ENCODE assay signal across 8 cellular contexts in the genomic region with DNA sequence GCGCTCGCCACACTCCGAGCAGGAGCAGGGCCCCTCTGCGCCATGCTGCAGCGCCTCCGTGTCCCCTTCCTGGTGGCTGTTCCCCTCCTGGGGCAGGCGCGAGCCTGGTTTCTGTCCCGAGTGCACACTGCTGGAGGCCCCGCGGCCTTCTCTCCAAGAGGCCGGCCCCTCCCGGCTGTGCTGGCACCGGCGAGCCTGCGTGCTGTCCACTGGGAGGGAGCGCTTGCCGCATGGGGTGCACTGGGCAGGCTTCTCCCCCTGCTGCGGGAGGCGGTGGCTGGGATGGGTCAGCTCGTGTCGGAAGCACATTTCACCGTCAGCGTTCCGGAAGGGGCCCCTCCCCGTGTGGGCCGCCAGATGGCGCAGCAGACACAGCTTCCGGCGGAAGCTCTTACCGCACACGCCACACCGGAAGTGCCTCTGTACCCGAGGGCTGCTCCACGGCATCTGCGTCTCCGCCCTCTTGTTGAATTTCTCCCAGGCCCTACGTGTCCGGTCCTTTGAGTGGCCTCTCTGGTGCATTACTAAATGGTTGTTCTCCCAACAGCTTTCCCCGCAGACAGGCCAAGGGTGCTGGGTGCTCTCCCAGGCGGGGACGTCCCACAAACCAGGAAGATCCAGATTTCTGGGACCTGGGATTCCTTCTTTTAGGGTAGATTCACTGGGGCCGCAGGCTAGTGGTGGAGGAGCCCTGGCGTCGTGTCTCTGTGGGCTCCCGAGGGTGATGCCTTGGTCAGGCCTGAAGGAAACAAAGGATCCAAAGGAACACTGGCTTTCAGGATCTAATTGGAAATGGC. TPM values are rescaled to one million over a fixed set of nuclear protein-coding genes. Genes with fewer than 3 reads are reported as not detected.
A peak's percentile ranks its signal among the peaks of the same experiment; 100 is the strongest.
DNase-seq lines count a peak whose midpoint lies in the region; ATAC-seq, FAIRE-seq and TF ChIP-seq lines count a peak whose summit lies in the region.

No MANE protein-coding gene starts in this region.

- H3K4me1 ChIP-seq in HCT116 (ENCODE audit: control insufficient read depth in 1 of 2, insufficient read depth in 2 of 2, low read length in 2 of 2): peaks cover 4 to 24% of the 10 kb centered on the region in 2 experiments; a peak in 3 of 4 replicates
- H3K4me1 ChIP-seq in heart left ventricle: peaks cover 0 to 6% (median 0%) of the 10 kb centered on the region in 12 donors
- H3K4me1 ChIP-seq in tibial artery: no peaks in the 10 kb centered on the region

- TF ChIP-seq POLR2A in HCT116 (IDR thresholded peaks at IDR 0.05; ENCODE audit: borderline replicate concordance, extremely low read depth, insufficient read depth, insufficient read length) (no peak), heart left ventricle (IDR thresholded peaks at IDR 0.05) (no peak), H54 (IDR thresholded peaks at IDR 0.05; ENCODE audit: low read depth, low read length) (no peak)

- RAD21 ChIA-PET in HCT116 (lab: Charles Lee; ENCODE audit: low non-redundant PET in 1 of 2, low total read pairs in 2 of 2, uncharacterized antibody in 2 of 2, unreplicated experiment in 2 of 2): no interaction called here

- TF ChIP-seq RAD21 in HCT116 (IDR thresholded peaks at IDR 0.05; ENCODE audit: low read depth): no peak

- DNase-seq in HCT116 (ENCODE audit: low read depth, low spot score) (peak; percentile 88), heart left ventricle (peak in 4 of 5 donors; percentile 13 to 69 (median 46)), LoVo (ENCODE audit: low spot score) (no peak), tibial artery (no peak), H54 (ENCODE audit: insufficient read length, low spot score) (no peak)
- peak; percentile 10 for DNase-seq in activated CD8-positive, alpha-beta memory T cell treated with anti-CD3 and anti-CD28 coated beads, Interleukin-2, amount 50 U/mL, for 1 hour (ENCODE audit: extremely low read depth)
- DNase-seq in stimulated activated CD4-positive, alpha-beta T cell treated with anti-CD3 and anti-CD28 coated beads, Interleukin-2, amount 100 ng/mL, for 4 hours (ENCODE audit: low read depth): peak; percentile 17

- H3K27me3 ChIP-seq in HCT116 (ENCODE audit: insufficient read depth, low read length): no peaks in the 10 kb centered on the region
- H3K27me3 ChIP-seq in heart left ventricle: no peaks in the 10 kb centered on the region
- no peaks in the 10 kb centered on the region for H3K27me3 ChIP-seq in tibial artery

- POLR2A ChIA-PET in HCT116 (lab: Charles Lee): interaction anchor here (0.9 to 1.6 kb wide), 3 partner anchors 12 to 53 kb away, joined by 3 to 6 read pairs (median 5); no protein-coding TSS in a partner anchor

- peak overlapping the region; percentile 92 for H3K4me2 ChIP-seq in HCT116 (ENCODE audit: low read length)

- H3K79me2 ChIP-seq in HCT116 (ENCODE audit: insufficient read depth, low read length): peaks cover 40% of the 10 kb centered on the region

- H3K36me3 ChIP-seq in HCT116 (ENCODE audit: control insufficient read depth in 1 of 2, insufficient read depth in 2 of 2, low read length in 2 of 2) (peaks cover 4 to 23% of the 10 kb centered on the region in 2 experiments; a peak in 3 of 4 replicates), heart left ventricle (peaks cover 0 to 65% (median 52%) of the 10 kb centered on the region in 9 donors), tibial artery (peaks cover 24 to 65% (median 41%) of the 10 kb centered on the region in 3 donors)

- H3K9ac ChIP-seq in HCT116 (ENCODE audit: low read length): peak overlapping the region; percentile 79

- H3K9me3 ChIP-seq in HCT116 (ENCODE audit: control insufficient read depth in 1 of 2, insufficient read depth in 1 of 2, low read depth in 1 of 2, low read length in 2 of 2) (no peaks in the 10 kb centered on the region), heart left ventricle (no peaks in the 10 kb centered on the region), tibial artery (no peaks in the 10 kb centered on the region)

- peak overlapping the region; percentile 68 to 77 for H3K4me3 ChIP-seq in HCT116 (replicated peaks in 1 of 2; ENCODE audit: low read depth in 1 of 2, low read length in 2 of 2)
- peak overlapping the region in 2 of 12 donors; percentile 2 to 20 for H3K4me3 ChIP-seq in heart left ventricle
- no peak overlapping the region for H3K4me3 ChIP-seq in tibial artery

- no peaks in the 10 kb centered on the region for H4K20me1 ChIP-seq in HCT116 (ENCODE audit: insufficient read depth)

- H2AFZ ChIP-seq in HCT116 (ENCODE audit: low read depth, low read length, poor library complexity, severe bottlenecking): no peak overlapping the region

- no peak for FAIRE-seq in H54 (lab: Jason Lieb, UNC)

- intact Hi-C loops in HCT116 (cut with micrococcal nuclease): loop anchor here (2.0 kb wide), 1 partner anchor 19 kb away; a partner anchor contains a TSS
- intact Hi-C loops in heart left ventricle (cut with DNase I): no loop called here
- intact Hi-C loops in tibial artery (cut with DNase I; ENCODE audit: low total_unique reads): no loop called here

- no TSS peak for BruUV-seq in HCT116 (replicated peaks; lab: Mats Ljungman, UMichigan)

- TF ChIP-seq CTCF in HCT116 (IDR thresholded peaks at IDR 0.05 in 2 of 3, conservative IDR thresholded peaks at IDR 0.05 in 1 of 3; ENCODE audit: borderline replicate concordance in 1 of 3, insufficient read depth in 1 of 3, low read depth in 2 of 3, low read length in 2 of 3) (peak in 2 of 3 experiments; percentile 75 to 92; a peak in 4 of 6 replicates), heart left ventricle (IDR thresholded peaks at IDR 0.05) (peak in 9 of 12 donors; percentile 5 to 41 (median 36)), tibial artery (IDR thresholded peaks at IDR 0.05) (no peak)

- peak overlapping the region; percentile 77 for H3K27ac ChIP-seq in HCT116 (ENCODE audit: low read depth, low read length)
- peak overlapping the region in 11 of 12 donors; percentile 14 to 76 (median 45) for H3K27ac ChIP-seq in heart left ventricle
- no peak overlapping the region for H3K27ac ChIP-seq in tibial artery

- 62 to 78% (median 71%) methylated on average over 34 to 46 of the region's 46 CpGs for WGBS in heart left ventricle, 4 donors

- ATAC-seq in HCT116: peak; percentile 90
- peak in 3 of 4 donors; percentile 53 to 75 (median 72) for ATAC-seq in heart left ventricle
- ATAC-seq in GM21381 (IDR thresholded peaks at IDR 0.05; ENCODE audit: unreplicated experiment): no peak

- H3K9me2 ChIP-seq in HCT116 (ENCODE audit: insufficient read depth): no peaks in the 10 kb centered on the region

- CTCF ChIA-PET in HCT116 (lab: Charles Lee): interaction anchor here (0.5 to 1.6 kb wide), 8 partner anchors 13 to 354 kb away, joined by 3 to 6 read pairs (median 3); a partner anchor contains a TSS

TF ChIP-seq in HCT116, 20 proteins besides CTCF, POLR2A, EP300 and RAD21:
- TF ChIP-seq CBX3 (IDR thresholded peaks at IDR 0.05; ENCODE audit: low read depth) (no peak), SRF (IDR thresholded peaks at IDR 0.05; ENCODE audit: low read depth) (no peak), ZFX (IDR thresholded peaks at IDR 0.05) (peak; percentile 42), SP1 (IDR thresholded peaks at IDR 0.05; ENCODE audit: low read depth) (no peak), YY1 (IDR thresholded peaks at IDR 0.05; ENCODE audit: extremely low read depth, insufficient replicate concordance, low read depth, low read length) (peak; percentile 46), CEBPB (IDR thresholded peaks at IDR 0.05; ENCODE audit: low read depth) (no peak), POLR2AphosphoS5 (IDR thresholded peaks at IDR 0.05; ENCODE audit: low read depth, low read length) (peak; percentile 96), ELF1 (IDR thresholded peaks at IDR 0.05; ENCODE audit: borderline replicate concordance, low read depth) (no peak)
- TF ChIP-seq, protein P1, sequence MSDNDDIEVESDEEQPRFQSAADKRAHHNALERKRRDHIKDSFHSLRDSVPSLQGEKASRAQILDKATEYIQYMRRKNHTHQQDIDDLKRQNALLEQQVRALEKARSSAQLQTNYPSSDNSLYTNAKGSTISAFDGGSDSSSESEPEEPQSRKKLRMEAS (IDR thresholded peaks at IDR 0.05): no peak
- TF ChIP-seq, protein P2, sequence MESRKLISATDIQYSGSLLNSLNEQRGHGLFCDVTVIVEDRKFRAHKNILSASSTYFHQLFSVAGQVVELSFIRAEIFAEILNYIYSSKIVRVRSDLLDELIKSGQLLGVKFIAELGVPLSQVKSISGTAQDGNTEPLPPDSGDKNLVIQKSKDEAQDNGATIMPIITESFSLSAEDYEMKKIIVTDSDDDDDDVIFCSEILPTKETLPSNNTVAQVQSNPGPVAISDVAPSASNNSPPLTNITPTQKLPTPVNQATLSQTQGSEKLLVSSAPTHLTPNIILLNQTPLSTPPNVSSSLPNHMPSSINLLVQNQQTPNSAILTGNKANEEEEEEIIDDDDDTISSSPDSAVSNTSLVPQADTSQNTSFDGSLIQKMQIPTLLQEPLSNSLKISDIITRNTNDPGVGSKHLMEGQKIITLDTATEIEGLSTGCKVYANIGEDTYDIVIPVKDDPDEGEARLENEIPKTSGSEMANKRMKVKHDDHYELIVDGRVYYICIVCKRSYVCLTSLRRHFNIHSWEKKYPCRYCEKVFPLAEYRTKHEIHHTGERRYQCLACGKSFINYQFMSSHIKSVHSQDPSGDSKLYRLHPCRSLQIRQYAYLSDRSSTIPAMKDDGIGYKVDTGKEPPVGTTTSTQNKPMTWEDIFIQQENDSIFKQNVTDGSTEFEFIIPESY (IDR thresholded peaks at IDR 0.05; ENCODE audit: extremely low read depth, insufficient replicate concordance, low read length): peak; percentile 38
- TF ChIP-seq, protein P3, sequence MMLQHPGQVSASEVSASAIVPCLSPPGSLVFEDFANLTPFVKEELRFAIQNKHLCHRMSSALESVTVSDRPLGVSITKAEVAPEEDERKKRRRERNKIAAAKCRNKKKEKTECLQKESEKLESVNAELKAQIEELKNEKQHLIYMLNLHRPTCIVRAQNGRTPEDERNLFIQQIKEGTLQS (IDR thresholded peaks at IDR 0.05): no peak

RNA-seq across cellular contexts. Expression of a gene that starts 18.7 kb away (rescaled TPM):
- total RNA-seq in HCT116 (2021; ENCODE audit: unreplicated experiment) (8.5 TPM), heart left ventricle (1 to 10 TPM; 2.2 to 5.3 (median 3.0) TPM)
- 3.3 and 4.0 TPM in 2 replicates for polyA plus RNA-seq in HCT116 (2012)
- polyA plus RNA-seq in heart left ventricle: 1 to 10 TPM; 1.4 to 2.6 TPM

RNA-seq across cellular contexts. Expression of a gene that starts 43.5 kb away (rescaled TPM):
- total RNA-seq in HCT116 (2021; ENCODE audit: unreplicated experiment) (217 TPM), heart left ventricle (10 to 100 TPM; 20.9 to 67.7 (median 33.1) TPM)
- 146 and 173 TPM in 2 replicates for polyA plus RNA-seq in HCT116 (2012)
- 10 to 100 TPM in 1 of 2 donors, 1 to 10 TPM in 1; 8.4 to 84.4 TPM for polyA plus RNA-seq in heart left ventricle

RNA-seq across cellular contexts. Expression of a gene that starts 54.3 kb away (rescaled TPM):
- 2.1 TPM for total RNA-seq in HCT116 (2021; ENCODE audit: unreplicated experiment)
- 1.2 and 1.5 TPM in 2 replicates for polyA plus RNA-seq in HCT116 (2012)
- total RNA-seq in heart left ventricle: 1 to 10 TPM in 3 of 9 donors, under 1 TPM in 6; 0.21 to 1.6 (median 0.92) TPM
- polyA plus RNA-seq in heart left ventricle: under 1 TPM; 0.27 to 0.30 TPM

Comparison
In these comparisons a context has a peak if more than half of its experiments do, and no peak if none do; other contexts are left out.
1. DNase-seq: peak in HCT116 (single experiment), activated CD8-positive, alpha-beta memory T cell treated with anti-CD3 and anti-CD28 coated beads, Interleukin-2, amount 50 U/mL, for 1 hour (single experiment), heart left ventricle (4 of 5) and stimulated activated CD4-positive, alpha-beta T cell treated with anti-CD3 and anti-CD28 coated beads, Interleukin-2, amount 100 ng/mL, for 4 hours (single experiment); none in LoVo (single experiment), tibial artery (0 of 2) and H54 (single experiment).
2. H3K27ac ChIP-seq: peak in HCT116 (single experiment) and heart left ventricle (11 of 12); none in tibial artery (0 of 2).
3. H3K4me3 ChIP-seq: peak in HCT116 (2 of 2); none in tibial artery (0 of 2).
4. CTCF ChIP-seq: peak in HCT116 (2 of 3) and heart left ventricle (9 of 12); none in tibial artery (0 of 2).